In genomic region chr3:142947799-142948575, GRCh38 we compare ENCODE assay signal across 1 cellular context.
TF ChIP-seq lines count a peak whose summit lies in the region.

No MANE protein-coding gene starts in this region.

TF ChIP-seq in SK-N-SH, 30 proteins besides CTCF, POLR2A, EP300 and RAD21 (continued from another document):
- TF ChIP-seq USF2 (IDR thresholded peaks at IDR 0.05; ENCODE audit: borderline replicate concordance, low read depth, low read length): no peak
